In the genomic region with DNA sequence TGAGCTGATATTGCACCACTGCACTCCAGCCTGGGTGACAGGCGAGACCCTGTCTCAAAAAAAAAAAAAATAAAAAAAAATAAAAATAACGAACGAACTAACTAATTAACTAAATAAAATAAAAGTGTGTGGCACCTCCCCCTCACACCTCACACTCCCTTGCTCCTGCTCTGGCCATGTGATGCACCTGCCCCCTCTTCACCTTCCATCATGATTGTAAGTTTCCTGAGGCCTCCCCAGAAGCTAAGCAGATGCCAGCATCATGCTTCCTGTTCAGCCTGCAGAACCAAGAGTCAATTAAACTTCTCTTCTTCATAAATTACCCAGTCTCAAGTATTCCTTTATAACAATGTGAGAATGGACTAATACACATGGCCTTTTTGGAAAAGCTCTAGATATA, we compare ENCODE assay signal across 33 cellular contexts.
"Had no signal": no experiment of that assay in that cellular context is flagged by ENCODE, and none has a peak within 500 bp of the region (broad histone marks: within the 10 kb centered on the region; RNA-seq: fewer than 3 reads in every experiment).

No MANE protein-coding gene starts in this region.

- H3K36me3 ChIP-seq: MG63 had no signal

- H3K27ac ChIP-seq: KMS-11 had no signal

- H3K27me3 ChIP-seq: MG63 had no signal

- H3K9ac ChIP-seq: KMS-11 had no signal

- H3K9me3 ChIP-seq: MG63 had no signal

- H3K4me3 ChIP-seq: MG63 had no signal

- DNase-seq: Karpas-422, Kasumi-1, MG63, MM.1S, NCI-H1048, NCI-H1092, NCI-H1092 treated with DMSO at 0.1 percent for 48 hours, NCI-H1105, NCI-H1105 treated with DMSO at 0.1 percent for 48 hours, NCI-H1417, NCI-H1417 treated with DMSO at 0.1 percent for 48 hours, NCI-H1436, NCI-H1436 treated with DMSO at 0.1 percent for 48 hours, NCI-H146, NCI-H1694, NCI-H1694 treated with DMSO at 0.1 percent for 48 hours, NCI-H187, NCI-H187 treated with DMSO at 0.1 percent for 48 hours, NCI-H1930, NCI-H2029, NCI-H2029 treated with DMSO at 0.1 percent for 48 hours, NCI-H2081, NCI-H2081 treated with DMSO at 0.1 percent for 48 hours, NCI-H2107, NCI-H2171, NCI-H2171 treated with DMSO at 0.1 percent for 48 hours, NCI-H2227 treated with DMSO at 0.1 percent for 48 hours, NCI-H226, NCI-H345, NCI-H446, NCI-H446 treated with DMSO at 0.1 percent for 48 hours, NCI-H510A had no signal

- H3K4me2 ChIP-seq: KMS-11 had no signal
